In the genomic region with DNA sequence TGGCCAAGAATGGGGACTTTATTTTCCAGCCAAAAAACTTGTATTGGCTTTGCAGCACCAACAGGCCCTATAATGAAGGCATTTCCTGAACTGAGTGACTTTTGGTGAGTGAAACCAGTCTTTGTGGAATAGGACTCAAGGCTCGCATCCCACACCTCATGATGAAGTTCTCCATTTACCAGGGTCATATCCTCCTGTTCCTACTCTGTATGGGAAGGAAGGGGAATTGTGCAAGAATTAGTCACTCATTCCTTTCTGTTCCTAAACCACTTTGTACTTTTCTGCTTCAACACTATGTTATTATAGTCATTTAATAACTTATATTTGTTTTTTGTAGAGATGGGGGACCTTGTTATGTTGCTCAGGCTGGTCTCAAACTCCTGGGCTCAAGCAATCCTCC, we compare ENCODE assay signal across 14 cellular contexts. TPM values are rescaled to one million over a fixed set of nuclear protein-coding genes. Genes with fewer than 3 reads are reported as not detected.
DNase-seq lines count a peak whose midpoint lies in the region; ATAC-seq, FAIRE-seq and TF ChIP-seq lines count a peak whose summit lies in the region.
"Had no signal": no experiment of that assay in that cellular context is flagged by ENCODE, and none has a peak within 500 bp of the region (broad histone marks: within the 10 kb centered on the region; RNA-seq: fewer than 3 reads in every experiment).

No MANE protein-coding gene starts in this region.

- no peak for TF ChIP-seq CTCF in CD4-positive, alpha-beta T cell (IDR thresholded peaks at IDR 0.05)
- no peak for TF ChIP-seq CTCF in K562 (IDR thresholded peaks at IDR 0.05 in 2 of 3, conservative IDR thresholded peaks at IDR 0.05 in 1 of 3; ENCODE audit: insufficient read depth in 2 of 3, low read depth in 1 of 3, low read length in 3 of 3)

- no peak overlapping the region for H3K4me3 ChIP-seq in K562

- H2AFZ ChIP-seq in K562 (ENCODE audit: low read depth, low read length), result no peak overlapping the region
- H2AFZ ChIP-seq: neural progenitor cell had no signal

- CTCF ChIA-PET in CD4-positive, alpha-beta T cell (lab: Charles Lee), result interaction anchor here (2.6 to 7.0 kb wide), 2 partner anchors 18 to 22 kb away, joined by 12 to 33 read pairs; a partner anchor contains a TSS
- CTCF ChIA-PET in K562 (lab: Yijun Ruan, JAX; ENCODE audit: low intra/inter-chr PET ratio), result interaction anchor here (1.1 kb wide), 1 partner anchor 149 kb away, joined by 3 read pairs; no protein-coding TSS in a partner anchor

- POLR2A ChIA-PET in CD4-positive, alpha-beta T cell (lab: Charles Lee), result interaction anchor here (0.6 kb wide), 1 partner anchor 40 kb away, joined by 6 read pairs; no protein-coding TSS in a partner anchor
- POLR2A ChIA-PET in K562 (lab: Yijun Ruan, JAX), result interaction anchor here (0.6 to 1.3 kb wide), 4 partner anchors 22 to 92 kb away, joined by 3 read pairs; no protein-coding TSS in a partner anchor

- peak overlapping the region; percentile 38 for H3K4me3 Mint-ChIP-seq in CD4-positive, alpha-beta T cell

- H3K27ac ChIP-seq in CD4-positive, alpha-beta T cell (ENCODE audit: low read depth, low read length), result no peak overlapping the region
- no peak overlapping the region for H3K27ac ChIP-seq in K562 (ENCODE audit: extremely low read depth, low read depth, low read length)
- H3K27ac ChIP-seq: neural progenitor cell had no signal

- TF ChIP-seq EP300 in Ishikawa (IDR thresholded peaks at IDR 0.05; ENCODE audit: borderline replicate concordance), result no peak
- no peak for TF ChIP-seq EP300 in K562 (IDR thresholded peaks at IDR 0.05; ENCODE audit: low read length)

- H3K79me2 ChIP-seq in K562 (ENCODE audit: control insufficient read depth, insufficient read depth, low read length), result peaks cover 29% of the 10 kb centered on the region

- H3K27me3 ChIP-seq in CD4-positive, alpha-beta T cell (ENCODE audit: control insufficient read depth, insufficient read depth, low read length), result no peaks in the 10 kb centered on the region
- no peaks in the 10 kb centered on the region for H3K27me3 ChIP-seq in K562 (ENCODE audit: control insufficient read depth in 2 of 2, insufficient read depth in 2 of 2, low read length in 2 of 2)

- H3K4me1 ChIP-seq in K562 (replicated peaks in 1 of 2; ENCODE audit: control insufficient read depth in 2 of 2, insufficient read depth in 2 of 2, low read length in 2 of 2), result peaks cover 12 to 22% of the 10 kb centered on the region in 2 experiments; a peak in 3 of 5 replicates

- ATAC-seq in CD4-positive, alpha-beta T cell (ENCODE audit: poor library complexity), result no peak
- no peak for ATAC-seq in K562
- ATAC-seq: activated CD8-positive, alpha-beta memory T cell treated with anti-CD3 and anti-CD28 coated beads, Interleukin-2, amount 10 ng/mL, durations not matched to agents 7 days and 5 days had no signal

- no peak for TF ChIP-seq POLR2A in K562 (conservative IDR thresholded peaks at IDR 0.05)

- peaks cover 25% of the 10 kb centered on the region for H3K4me1 Mint-ChIP-seq in CD4-positive, alpha-beta T cell (ENCODE audit: low read depth)

- H3K27me3 Mint-ChIP-seq in CD4-positive, alpha-beta T cell, result no peaks in the 10 kb centered on the region

- FAIRE-seq in K562 (lab: Jason Lieb, UNC), result no peak

- TF ChIP-seq RAD21 in Ishikawa (IDR thresholded peaks at IDR 0.05; ENCODE audit: low read depth) (no peak), K562 (CRISPR knock-in tag; conservative IDR thresholded peaks at IDR 0.05 in 1 of 2, IDR thresholded peaks at IDR 0.05 in 1 of 2) (no peak)

- peaks cover 9% of the 10 kb centered on the region for H3K36me3 Mint-ChIP-seq in CD4-positive, alpha-beta T cell (ENCODE audit: low read depth)
- H3K36me3 Mint-ChIP-seq: activated CD8-positive, alpha-beta memory T cell treated with anti-CD3 and anti-CD28 coated beads, Interleukin-2, amount 10 ng/mL, durations not matched to agents 7 days and 5 days; activated naive CD8-positive, alpha-beta T cell treated with anti-CD3 and anti-CD28 coated beads, Interleukin-2, amount 10 ng/mL, durations not matched to agents 7 days and 5 days; neural progenitor cell had no signal

- no peak overlapping the region for H3K27ac Mint-ChIP-seq in CD4-positive, alpha-beta T cell
- H3K27ac Mint-ChIP-seq: activated CD8-positive, alpha-beta memory T cell treated with anti-CD3 and anti-CD28 coated beads, Interleukin-2, amount 10 ng/mL, durations not matched to agents 7 days and 5 days; neural progenitor cell had no signal

- no TSS peak for BruUV-seq in K562 (replicated peaks; lab: Mats Ljungman, UMichigan)

- no peaks in the 10 kb centered on the region for H3K9me1 ChIP-seq in K562 (ENCODE audit: control insufficient read depth, insufficient read depth, low read length)

- no peaks in the 10 kb centered on the region for H3K9me3 Mint-ChIP-seq in CD4-positive, alpha-beta T cell
- H3K9me3 Mint-ChIP-seq: activated naive CD8-positive, alpha-beta T cell treated with anti-CD3 and anti-CD28 coated beads, Interleukin-2, amount 10 ng/mL, durations not matched to agents 7 days and 5 days; neural progenitor cell had no signal

- H4K20me1 ChIP-seq in K562 (replicated peaks; ENCODE audit: control insufficient read depth, insufficient read depth, low read length), result no peaks in the 10 kb centered on the region

- H3K36me3 ChIP-seq in K562 (ENCODE audit: control insufficient read depth, insufficient read depth, low read length), result no peaks in the 10 kb centered on the region
- H3K36me3 ChIP-seq: neural progenitor cell had no signal

- H3K9me3 ChIP-seq in CD4-positive, alpha-beta T cell (ENCODE audit: control insufficient read depth, low read length), result no peaks in the 10 kb centered on the region
- H3K9me3 ChIP-seq in K562 (replicated peaks; ENCODE audit: control insufficient read depth, insufficient read depth, low read depth, low read length), result no peaks in the 10 kb centered on the region
- H3K9me3 ChIP-seq: Caco-2 had no signal

- WGBS in K562 (ENCODE audit: insufficient coverage, low coverage, missing lambda C conversion rate), result 82% methylated on average over 1 of the region's 1 CpG

- H3K4me2 ChIP-seq in K562 (ENCODE audit: insufficient read depth, low read length), result no peak overlapping the region
- H3K4me2 ChIP-seq: neural progenitor cell had no signal

- intact Hi-C loops in CD4-positive, alpha-beta T cell (cut with DNase I, micrococcal nuclease), result loop anchor here in 1 of 2 experiments (10.0 kb wide), 1 partner anchor 340 kb away; a partner anchor contains a TSS
- intact Hi-C loops in K562 (cut with micrococcal nuclease), result loop anchor here (5.0 kb wide), 1 partner anchor 57 kb away; no protein-coding TSS in a partner anchor

- in situ Hi-C loops in K562 (cut with MboI), result loop anchor here (5.0 kb wide), 1 partner anchor 152 kb away; no protein-coding TSS in a partner anchor

- no peak for DNase-seq in CD4-positive, alpha-beta T cell
- DNase-seq in K562 (ENCODE audit: extremely low read depth in 1 of 4, low spot score in 3 of 4), result no peak
- peak; percentile 44 for DNase-seq in kidney tubule cell (ENCODE audit: low spot score)
- DNase-seq in activated gamma-delta T cell (lab: John Stamatoyannopoulos, UW), result no peak
- DNase-seq in cerebellar nuclear complex (lab: John Stamatoyannopoulos, UW), result no peak
- DNase-seq in NCI-H82 treated with DMSO at 0.1 percent for 48 hours (lab: John Stamatoyannopoulos, UW; ENCODE audit: unreplicated experiment), result no peak
- no peak for DNase-seq in SW480 (ENCODE audit: low spot score)
- DNase-seq: activated CD8-positive, alpha-beta memory T cell treated with anti-CD3 and anti-CD28 coated beads, Interleukin-2, amount 10 ng/mL, durations not matched to agents 7 days and 5 days; activated naive CD8-positive, alpha-beta T cell treated with anti-CD3 and anti-CD28 coated beads, Interleukin-2, amount 10 ng/mL, durations not matched to agents 7 days and 5 days; Caco-2; Karpas-422 had no signal

- H3K9ac ChIP-seq in K562 (ENCODE audit: insufficient read depth in 1 of 2, low read depth in 2 of 2, low read length in 2 of 2), result no peak overlapping the region
- H3K9ac ChIP-seq: neural progenitor cell had no signal

RNA-seq across cellular contexts. Expression of a gene that starts 2.3 kb away (rescaled TPM):
- 1 to 10 TPM; 6.1 to 6.4 TPM for total RNA-seq in CD4-positive, alpha-beta T cell
- 49.5 and 94.9 TPM in 2 replicates for total RNA-seq in K562 (2011; cell fraction: chromatin; rRNA removed; ENCODE audit: low replicate concordance)
- total RNA-seq in K562 (2011; cell fraction: nucleolus; rRNA removed), result 28.2 and 31.3 TPM in 2 replicates
- total RNA-seq in K562 (2011; cell fraction: nucleoplasm; rRNA removed), result 38.9 and 51.6 TPM in 2 replicates
- total RNA-seq in K562 (2014; rRNA removed) (9.7 and 12.5 TPM in 2 replicates), K562 (2014; rRNA removed; fragmentation: Illumina TruSeq; extraction: Trizol) (18.3 and 20.3 TPM in 2 replicates), K562 (2015; rRNA removed; fragmentation: Illumina TruSeq; extraction: Trizol) (17.8 and 17.9 TPM in 2 replicates), K562 (2021) (14.6 and 16.3 TPM in 2 replicates)
- polyA plus RNA-seq in K562 (2011; rRNA removed) (30.0 and 48.2 TPM in 2 replicates), K562 (2014; fragmentation: Illumina TruSeq; extraction: Trizol) (22.6 and 25.3 TPM in 2 replicates), K562 (2014; fragmentation: Nextera tagmentation; extraction: Ambion mirVana) (1 to 10 TPM; 5.4 to 8.7 TPM), K562 (2014; rRNA removed) (14.9 and 17.5 TPM in 2 replicates)
- 20.0 and 25.0 TPM in 2 replicates for polyA plus RNA-seq in K562 (2011; cell fraction: cytosol; rRNA removed)
- 17.1 and 18.6 TPM in 2 replicates for polyA plus RNA-seq in K562 (2011; cell fraction: nucleus; rRNA removed)
- 14.7 and 16.8 TPM in 2 replicates for polyA plus RNA-seq in K562 (2012)
- 41.3 and 51.6 TPM in 2 replicates for polyA minus RNA-seq in K562 (2011; rRNA and poly(A)+ RNA removed)
- polyA minus RNA-seq in K562 (2011; cell fraction: cytosol; rRNA and poly(A)+ RNA removed), result 15.9 and 27.9 TPM in 2 replicates
- 12.3 and 24.8 TPM in 2 replicates for polyA minus RNA-seq in K562 (2011; cell fraction: nucleus; rRNA and poly(A)+ RNA removed)

RNA-seq across cellular contexts. Expression of a gene that starts 18.3 kb away (rescaled TPM):
- not detected for total RNA-seq in CD4-positive, alpha-beta T cell
- 2.1 and 4.9 TPM in 2 replicates for total RNA-seq in K562 (2011; cell fraction: chromatin; rRNA removed; ENCODE audit: low replicate concordance)
- total RNA-seq in K562 (2011; cell fraction: nucleolus; rRNA removed), result 2.0 and 2.3 TPM in 2 replicates
- 1.7 and 2.2 TPM in 2 replicates for total RNA-seq in K562 (2011; cell fraction: nucleoplasm; rRNA removed)
- total RNA-seq in K562 (2014; rRNA removed) (0.50 and 0.69 TPM in 2 replicates), K562 (2014; rRNA removed; fragmentation: Illumina TruSeq; extraction: Trizol) (0.47 and 0.99 TPM in 2 replicates), K562 (2015; rRNA removed; fragmentation: Illumina TruSeq; extraction: Trizol) (0.40 and 0.45 TPM in 2 replicates), K562 (2021) (0.62 and 0.69 TPM in 2 replicates)
- polyA plus RNA-seq in K562 (2011; rRNA removed) (0.83 and 1.2 TPM in 2 replicates), K562 (2014; fragmentation: Illumina TruSeq; extraction: Trizol) (0.36 and 0.61 TPM in 2 replicates), K562 (2014; fragmentation: Nextera tagmentation; extraction: Ambion mirVana) (under 1 TPM; 0.10 to 0.15 TPM), K562 (2014; rRNA removed) (0.36 and 0.98 TPM in 2 replicates)
- polyA plus RNA-seq in K562 (2011; cell fraction: cytosol; rRNA removed), result 0.80 and 0.89 TPM in 2 replicates
- 0.98 and 2.8 TPM in 2 replicates for polyA plus RNA-seq in K562 (2011; cell fraction: nucleus; rRNA removed)
- 0.30 and 0.51 TPM in 2 replicates for polyA plus RNA-seq in K562 (2012)
- polyA minus RNA-seq in K562 (2011; rRNA and poly(A)+ RNA removed), result 0.57 and 0.84 TPM in 2 replicates
- polyA minus RNA-seq in K562 (2011; cell fraction: cytosol; rRNA and poly(A)+ RNA removed), result 0.73 and 0.95 TPM in 2 replicates
- 0.33 and 0.67 TPM in 2 replicates for polyA minus RNA-seq in K562 (2011; cell fraction: nucleus; rRNA and poly(A)+ RNA removed)

RNA-seq across cellular contexts. Expression of a gene that starts 28.0 kb away (rescaled TPM):
- not detected for total RNA-seq in CD4-positive, alpha-beta T cell
- total RNA-seq in K562 (2011; cell fraction: chromatin; rRNA removed; ENCODE audit: low replicate concordance), result 0.77 and 1.9 TPM in 2 replicates
- 2.7 and 2.8 TPM in 2 replicates for total RNA-seq in K562 (2011; cell fraction: nucleolus; rRNA removed)
- 1.3 and 1.9 TPM in 2 replicates for total RNA-seq in K562 (2011; cell fraction: nucleoplasm; rRNA removed)
- 2.0 and 2.1 TPM in 2 replicates for total RNA-seq in K562 (2014; rRNA removed)
- 0.10 and 0.15 TPM in 2 replicates for total RNA-seq in K562 (2014; rRNA removed; fragmentation: Illumina TruSeq; extraction: Trizol)
- 0.14 and 0.23 TPM in 2 replicates for total RNA-seq in K562 (2015; rRNA removed; fragmentation: Illumina TruSeq; extraction: Trizol)
- total RNA-seq in K562 (2021), result 1.4 and 1.5 TPM in 2 replicates
- polyA plus RNA-seq in K562 (2011; rRNA removed), result 0.35 and 0.81 TPM in 2 replicates
- polyA plus RNA-seq in K562 (2011; cell fraction: cytosol; rRNA removed), result 0.75 and 1.8 TPM in 2 replicates
- polyA plus RNA-seq in K562 (2011; cell fraction: nucleus; rRNA removed), result 2.0 and 2.9 TPM in 2 replicates
- 0.64 and 1.00 TPM in 2 replicates for polyA plus RNA-seq in K562 (2012)
- 0.31 and 0.61 TPM in 2 replicates for polyA plus RNA-seq in K562 (2014; fragmentation: Illumina TruSeq; extraction: Trizol)
- under 1 TPM; 0.08 to 0.10 TPM for polyA plus RNA-seq in K562 (2014; fragmentation: Nextera tagmentation; extraction: Ambion mirVana)
- polyA plus RNA-seq in K562 (2014; rRNA removed), result 1.2 and 1.3 TPM in 2 replicates
- 0.18 TPM in 1 of 2 replicates, not detected in the other for polyA minus RNA-seq in K562 (2011; rRNA and poly(A)+ RNA removed)
- polyA minus RNA-seq in K562 (2011; cell fraction: cytosol; rRNA and poly(A)+ RNA removed), result 0.38 and 1.0 TPM in 2 replicates
- polyA minus RNA-seq in K562 (2011; cell fraction: nucleus; rRNA and poly(A)+ RNA removed), result 0.94 and 1.00 TPM in 2 replicates
- total RNA-seq: activated CD8-positive, alpha-beta memory T cell treated with anti-CD3 and anti-CD28 coated beads, Interleukin-2, amount 10 ng/mL, durations not matched to agents 7 days and 5 days; activated naive CD8-positive, alpha-beta T cell treated with anti-CD3 and anti-CD28 coated beads, Interleukin-2, amount 10 ng/mL, durations not matched to agents 7 days and 5 days; liver had no signal
- polyA plus RNA-seq: liver had no signal

RNA-seq across cellular contexts. Expression of a gene that starts 41.9 kb away (rescaled TPM):
- under 1 TPM; 0.30 to 0.31 TPM for total RNA-seq in CD4-positive, alpha-beta T cell
- 116 and 289 TPM in 2 replicates for total RNA-seq in K562 (2011; cell fraction: chromatin; rRNA removed; ENCODE audit: low replicate concordance)
- 173 and 178 TPM in 2 replicates for total RNA-seq in K562 (2011; cell fraction: nucleolus; rRNA removed)
- total RNA-seq in K562 (2011; cell fraction: nucleoplasm; rRNA removed), result 141 and 151 TPM in 2 replicates
- total RNA-seq in K562 (2014; rRNA removed) (60.4 and 60.8 TPM in 2 replicates), K562 (2014; rRNA removed; fragmentation: Illumina TruSeq; extraction: Trizol) (39.0 and 56.5 TPM in 2 replicates), K562 (2015; rRNA removed; fragmentation: Illumina TruSeq; extraction: Trizol) (59.2 and 59.8 TPM in 2 replicates), K562 (2021) (72.9 and 83.0 TPM in 2 replicates)
- polyA plus RNA-seq in K562 (2011; rRNA removed) (46.4 and 61.0 TPM in 2 replicates), K562 (2014; fragmentation: Illumina TruSeq; extraction: Trizol) (171 and 183 TPM in 2 replicates), K562 (2014; fragmentation: Nextera tagmentation; extraction: Ambion mirVana) (10 to 100 TPM; 52.1 to 53.7 TPM), K562 (2014; rRNA removed) (101 and 112 TPM in 2 replicates)
- polyA plus RNA-seq in K562 (2011; cell fraction: cytosol; rRNA removed), result 34.7 and 45.0 TPM in 2 replicates
- 167 and 238 TPM in 2 replicates for polyA plus RNA-seq in K562 (2011; cell fraction: nucleus; rRNA removed)
- 67.5 and 72.2 TPM in 2 replicates for polyA plus RNA-seq in K562 (2012)
- 26.0 and 27.1 TPM in 2 replicates for polyA minus RNA-seq in K562 (2011; rRNA and poly(A)+ RNA removed)
- polyA minus RNA-seq in K562 (2011; cell fraction: cytosol; rRNA and poly(A)+ RNA removed), result 28.1 and 36.8 TPM in 2 replicates
- 70.8 and 123 TPM in 2 replicates for polyA minus RNA-seq in K562 (2011; cell fraction: nucleus; rRNA and poly(A)+ RNA removed)
